ENCODE assay signal across 23 cellular contexts in the genomic region with DNA sequence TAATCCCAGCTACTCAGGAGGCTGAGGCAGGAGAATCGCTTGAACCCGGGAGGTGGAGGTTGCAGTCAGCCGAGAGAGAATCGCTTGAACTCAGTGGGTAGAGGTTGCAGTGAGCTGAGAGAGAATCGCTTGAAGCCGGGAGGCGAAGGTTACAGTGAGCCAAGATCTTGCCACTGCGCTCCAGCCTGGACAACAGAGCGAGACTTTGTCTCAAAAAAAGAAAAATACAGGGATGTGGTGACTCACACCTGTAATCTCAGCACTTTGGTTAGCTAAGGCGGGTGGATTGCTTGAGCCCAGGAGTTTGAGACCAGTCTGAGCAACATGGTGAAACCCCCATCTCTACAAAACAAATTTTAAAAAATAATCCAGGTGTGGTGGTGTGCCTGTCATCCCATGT.
"Had no signal": no experiment of that assay in that cellular context is flagged by ENCODE, and none has a peak within 500 bp of the region (broad histone marks: within the 10 kb centered on the region; RNA-seq: fewer than 3 reads in every experiment).

No MANE protein-coding gene starts in this region.

- DNase-seq: cortex of kidney; effector memory CD8-positive, alpha-beta T cell; foreskin fibroblast; heart left ventricle; left ventricle myocardium superior; lower lobe of right lung; naive thymus-derived CD8-positive, alpha-beta T cell; right lobe of liver; small intestine; stimulated activated CD4-positive, alpha-beta T cell treated with anti-CD3 and anti-CD28 coated beads, Interleukin-15, amount 100 ng/mL, for 24 hours; stimulated activated CD4-positive, alpha-beta T cell treated with anti-CD3 and anti-CD28 coated beads, Interleukin-2, amount 100 ng/mL, for 48 hours; stimulated activated naive B cell treated with anti-CD40 and anti-IgM and Interleukin-4, amounts not matched to agents 10 μg/mL and 1 μg/mL and 100 μg/mL, for 72 hours; upper lobe of left lung had no signal

- H3K27ac Mint-ChIP-seq: effector memory CD8-positive, alpha-beta T cell; progenitor cell of endocrine pancreas; stimulated activated naive CD8-positive, alpha-beta T cell treated with anti-CD3 and anti-CD28 coated beads, Interleukin-15, Interleukin-2, amounts not matched to agents 100 ng/mL and 50 ng/mL, for 24 hours had no signal

- H2AFZ ChIP-seq: hepatocyte, parathyroid adenoma had no signal

- H3K27ac ChIP-seq: gastroesophageal sphincter, heart left ventricle, hepatocyte, lower lobe of right lung, neutrophil, parathyroid adenoma, right lobe of liver, thoracic aorta, tibial nerve, upper lobe of left lung had no signal

- H3K9me3 Mint-ChIP-seq: effector memory CD8-positive, alpha-beta T cell; naive thymus-derived CD8-positive, alpha-beta T cell; stimulated activated naive B cell treated with anti-CD40 and anti-IgM and Interleukin-4, amounts not matched to agents 10 μg/mL and 1 μg/mL and 100 μg/mL, for 72 hours; stimulated activated naive CD8-positive, alpha-beta T cell treated with anti-CD3 and anti-CD28 coated beads, Interleukin-15, Interleukin-2, amounts not matched to agents 100 ng/mL and 50 ng/mL, for 24 hours had no signal

- H3K4me1 ChIP-seq: right lobe of liver had no signal

- H3K4me2 ChIP-seq: hepatocyte had no signal

- H3K27me3 Mint-ChIP-seq: effector memory CD8-positive, alpha-beta T cell; naive thymus-derived CD8-positive, alpha-beta T cell; progenitor cell of endocrine pancreas; stimulated activated naive B cell treated with anti-CD40 and anti-IgM and Interleukin-4, amounts not matched to agents 10 μg/mL and 1 μg/mL and 100 μg/mL, for 72 hours; stimulated activated naive CD8-positive, alpha-beta T cell treated with anti-CD3 and anti-CD28 coated beads, Interleukin-15, Interleukin-2, amounts not matched to agents 100 ng/mL and 50 ng/mL, for 24 hours had no signal

- H3K27me3 ChIP-seq: gastroesophageal sphincter, heart left ventricle, hepatocyte, neutrophil, right lobe of liver, tibial nerve, upper lobe of left lung had no signal

- H3K4me3 ChIP-seq: gastroesophageal sphincter, heart left ventricle, hepatocyte, lower lobe of right lung, right lobe of liver, thoracic aorta, tibial nerve, upper lobe of left lung had no signal

- H3K9me3 ChIP-seq: gastroesophageal sphincter, heart left ventricle, lower lobe of right lung, neutrophil, right lobe of liver, thoracic aorta, tibial nerve, upper lobe of left lung had no signal

- H3K4me3 Mint-ChIP-seq: effector memory CD8-positive, alpha-beta T cell; naive thymus-derived CD8-positive, alpha-beta T cell; stimulated activated naive CD8-positive, alpha-beta T cell treated with anti-CD3 and anti-CD28 coated beads, Interleukin-15, Interleukin-2, amounts not matched to agents 100 ng/mL and 50 ng/mL, for 24 hours had no signal

- H3K9ac ChIP-seq: parathyroid adenoma had no signal

- H3K36me3 ChIP-seq: gastroesophageal sphincter, heart left ventricle, lower lobe of right lung, neutrophil, right lobe of liver, thoracic aorta, tibial nerve, upper lobe of left lung had no signal

- FAIRE-seq: endometrium, small intestine, urothelium cell line had no signal
